Comparison of ENCODE assay signal across 9 cellular contexts in the genomic region with DNA sequence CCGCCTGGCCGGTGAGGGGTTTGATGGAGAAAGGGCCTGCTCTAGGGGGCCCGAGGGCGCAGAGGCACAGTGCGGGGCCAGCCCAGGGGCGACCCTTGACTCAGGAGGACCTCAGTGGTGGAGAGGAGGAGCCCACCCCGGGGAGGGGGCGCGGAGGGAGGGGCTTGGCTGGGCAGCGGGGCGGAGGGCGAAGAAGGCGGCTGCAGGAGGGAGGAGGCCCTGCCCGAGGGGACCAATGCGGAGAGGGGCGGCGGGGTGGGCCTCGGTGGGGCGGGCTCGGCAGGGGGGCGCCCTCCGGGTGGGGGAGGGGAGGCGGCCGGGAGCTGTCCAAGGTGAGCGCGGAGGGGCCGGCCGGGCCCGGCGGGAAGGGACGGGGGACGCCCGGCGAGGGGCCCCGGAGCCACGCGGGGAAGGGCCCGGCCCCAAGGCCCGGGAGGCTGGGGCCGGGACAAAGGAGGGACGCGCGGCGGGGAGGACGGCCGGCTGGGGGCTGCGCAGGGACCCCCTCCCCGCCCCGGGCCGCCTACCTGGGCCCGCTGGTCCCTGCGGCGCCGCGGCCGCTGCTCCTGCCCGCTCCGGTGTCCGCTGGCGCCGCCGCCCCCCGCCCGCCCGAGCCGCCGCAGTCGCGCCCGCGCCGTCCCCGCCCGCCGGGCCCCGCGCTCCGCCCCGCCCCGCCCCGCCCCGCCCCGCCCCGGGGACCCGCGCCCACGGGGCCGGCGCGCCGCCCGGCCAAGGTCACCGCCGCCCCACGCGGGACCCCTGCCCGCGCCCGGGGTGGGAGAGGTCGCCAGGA. TPM values are rescaled to one million over a fixed set of nuclear protein-coding genes. Genes with fewer than 3 reads are reported as not detected.
A peak's percentile ranks its signal among the peaks of the same experiment; 100 is the strongest.
DNase-seq lines count a peak whose midpoint lies in the region; ATAC-seq and TF ChIP-seq lines count a peak whose summit lies in the region.
"Had no signal": no experiment of that assay in that cellular context is flagged by ENCODE, and none has a peak within 500 bp of the region (broad histone marks: within the 10 kb centered on the region; RNA-seq: fewer than 3 reads in every experiment).

A gene with protein sequence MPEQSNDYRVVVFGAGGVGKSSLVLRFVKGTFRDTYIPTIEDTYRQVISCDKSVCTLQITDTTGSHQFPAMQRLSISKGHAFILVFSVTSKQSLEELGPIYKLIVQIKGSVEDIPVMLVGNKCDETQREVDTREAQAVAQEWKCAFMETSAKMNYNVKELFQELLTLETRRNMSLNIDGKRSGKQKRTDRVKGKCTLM (minus strand): TSS at position 596 of the 793 bp plus-strand sequence. CDS start 3,566 bp downstream, outside the sequence.

- H3K27me3 ChIP-seq in AG04450 (ENCODE audit: control insufficient read depth, insufficient read depth, low read length), result no peaks in the 10 kb centered on the region

- CTCF ChIA-PET in AG04450 (lab: Charles Lee), result no interaction called here

- H3K9me3 Mint-ChIP-seq in HFFc6 (peaks cover under 1% of the 10 kb centered on the region), naive B cell (peaks cover 0 to under 1% (median under 1%) of the 10 kb centered on the region in 7 donors)

- TF ChIP-seq CTCF in AG04450 (IDR thresholded peaks at IDR 0.05; ENCODE audit: low read depth, low read length) (no peak), HFFc6 (IDR thresholded peaks at IDR 0.05) (no peak), GM13976 (IDR thresholded peaks at IDR 0.05; ENCODE audit: borderline replicate concordance, control extremely low read depth, extremely low read depth, insufficient read depth, missing control alignments) (no peak)

- H3K36me3 Mint-ChIP-seq in HFFc6 (ENCODE audit: low read depth), result peaks cover under 1% of the 10 kb centered on the region
- peaks cover under 1 to 2% of the 10 kb centered on the region in 2 donors for H3K36me3 Mint-ChIP-seq in naive B cell

- H3K27ac Mint-ChIP-seq in HFFc6 (peak within 1 kb of the TSS; percentile 7; the same call in 1 of the 2 replicates), naive B cell (peak within 1 kb of the TSS; percentile 69 to 97 (median 81))

- in situ Hi-C loops in GM13976 (cut with MboI; ENCODE audit: low sequenced_read_pairs, unreplicated experiment), result no loop called here

- H3K9me3 ChIP-seq in AG04450 (ENCODE audit: control insufficient read depth, insufficient read depth, low read length), result peaks cover 15% of the 10 kb centered on the region

- H3K4me3 Mint-ChIP-seq in HFFc6, result peak within 1 kb of the TSS; percentile 78
- H3K4me3 Mint-ChIP-seq in naive B cell, result peak within 1 kb of the TSS; percentile 78 to 93 (median 85)

- ATAC-seq in naive B cell (ENCODE audit: low read depth in 2 of 2), result peak; percentile 40 to 45

- H3K4me1 Mint-ChIP-seq in HFFc6 (ENCODE audit: low read depth), result peaks cover 26% of the 10 kb centered on the region
- peaks cover 13 to 35% (median 29%) of the 10 kb centered on the region in 3 donors for H3K4me1 Mint-ChIP-seq in naive B cell

- peaks cover 4% of the 10 kb centered on the region for H3K27me3 Mint-ChIP-seq in HFFc6 (ENCODE audit: insufficient read depth)
- H3K27me3 Mint-ChIP-seq in naive B cell, result peaks cover 0 to 8% (median 0%) of the 10 kb centered on the region in 3 donors

- no peak within 1 kb of the TSS for H3K27ac ChIP-seq in AG04450 (ENCODE audit: low read depth, low read length)

- H3K4me3 ChIP-seq in AG04450 (ENCODE audit: low read depth, low read length), result peak within 1 kb of the TSS; percentile 61

- DNase-seq in AG04450 (ENCODE audit: low read depth, low spot score), result no peak
- no peak for DNase-seq in HFFc6
- DNase-seq in ecto neural progenitor cell (ENCODE audit: low spot score), result peak; percentile 71
- no peak for DNase-seq in naive B cell
- no peak for DNase-seq in GDM1 (lab: John Stamatoyannopoulos, UW)
- DNase-seq in GM13976 (ENCODE audit: low spot score), result no peak
- no peak for DNase-seq in Ammon's horn (ENCODE audit: low spot score)
- DNase-seq in DMS79 (lab: John Stamatoyannopoulos, UW), result no peak
- DNase-seq: activated CD8-positive, alpha-beta memory T cell treated with anti-CD3 and anti-CD28 coated beads, Interleukin-2, amount 50 U/mL, for 4 hours had no signal

- POLR2A ChIA-PET in AG04450 (lab: Yijun Ruan, JAX), result no interaction called here

RNA-seq across cellular contexts. Expression of the gene that starts here (rescaled TPM):
- polyA plus RNA-seq in AG04450 (2011; rRNA removed) (12.5 and 13.5 TPM in 2 replicates), naive B cell (ENCODE audit: low read depth in 6 of 6) (1 to 10 TPM in 5 of 6 donors, under 1 TPM in 1; 0.92 to 2.7 (median 1.5) TPM)
- 13.1 and 14.0 TPM in 2 replicates for polyA minus RNA-seq in AG04450 (2011; rRNA and poly(A)+ RNA removed)
- 10 to 100 TPM; 10.6 to 21.6 (median 12.7) TPM for total RNA-seq in HFFc6 (2021; fragmentation: NEBNext Ultra II Directional; extraction: Animal tissue kit (Norgen Biotek cat#: 25700))
